ENCODE assay signal across 27 cellular contexts in the genomic region with DNA sequence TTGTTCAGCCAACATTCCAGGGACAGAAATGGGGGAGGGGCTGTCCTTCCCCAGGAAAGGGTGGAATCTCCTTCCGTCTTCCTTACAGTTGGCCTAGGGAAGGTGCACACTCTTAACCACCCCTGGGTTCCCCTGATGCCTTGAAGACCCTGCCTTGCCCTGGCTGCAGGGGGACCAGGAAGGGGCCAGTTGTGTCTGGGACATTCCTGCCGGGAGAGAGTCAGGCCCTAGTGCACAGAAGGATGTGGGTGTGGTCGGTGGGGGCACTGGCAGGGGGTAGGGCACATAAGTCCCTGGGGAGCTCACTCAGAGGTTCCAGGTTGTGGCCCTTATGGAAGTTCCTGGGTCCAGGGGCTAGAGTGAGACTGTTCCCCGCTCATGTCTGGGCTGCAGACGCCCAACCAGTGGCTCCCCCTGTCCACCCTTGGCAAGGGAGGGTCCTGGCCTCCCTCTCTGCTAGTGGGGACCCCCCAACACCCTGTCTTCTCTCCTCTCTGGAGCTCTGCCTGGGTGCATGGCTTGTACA. TPM values are rescaled to one million over a fixed set of nuclear protein-coding genes. Genes with fewer than 3 reads are reported as not detected.
A peak's percentile ranks its signal among the peaks of the same experiment; 100 is the strongest.
DNase-seq lines count a peak whose midpoint lies in the region; ATAC-seq, FAIRE-seq and TF ChIP-seq lines count a peak whose summit lies in the region.
"Had no signal": no experiment of that assay in that cellular context is flagged by ENCODE, and none has a peak within 500 bp of the region (broad histone marks: within the 10 kb centered on the region; RNA-seq: fewer than 3 reads in every experiment).

No MANE protein-coding gene starts in this region.

- H3K4me1 Mint-ChIP-seq in activated CD4-positive, alpha-beta T cell treated with anti-CD3 and anti-CD28 coated beads, Interleukin-2, amount 10 ng/mL, durations not matched to agents 7 days and 5 days, result peaks cover 35% of the 10 kb centered on the region
- H3K4me1 Mint-ChIP-seq in activated naive CD8-positive, alpha-beta T cell (ENCODE audit: low read depth), result peaks cover 14% of the 10 kb centered on the region

- no peak for DNase-seq in activated CD4-positive, alpha-beta T cell treated with anti-CD3 and anti-CD28 coated beads, Interleukin-2, amount 10 ng/mL, durations not matched to agents 7 days and 5 days
- DNase-seq in activated CD4-positive, alpha-beta T cell treated with anti-CD3 and anti-CD28 coated beads, Interleukin-2, amount 50 U/mL, for 4 hours, result no peak
- DNase-seq in GM12892 (ENCODE audit: insufficient read length) (no peak), mucosa of descending colon (peak in 2 of 3 donors; percentile 25 to 32), AML-193 (lab: John Stamatoyannopoulos, UW) (no peak), NCI-H2081 treated with DMSO at 0.1 percent for 48 hours (lab: John Stamatoyannopoulos, UW) (no peak)
- no peak for DNase-seq in activated CD4-positive, CD25-positive, alpha-beta regulatory T cell (lab: John Stamatoyannopoulos, UW)
- DNase-seq: activated gamma-delta T cell; central memory CD4-positive, alpha-beta T cell; heart left ventricle; midbrain; NCI-H1092; NCI-H2029 treated with DMSO at 0.1 percent for 48 hours; NCI-H510A treated with DMSO at 0.1 percent for 48 hours; nephron progenitor cell; NK-92 treated with Interleukin-12 subunit alpha and Interleukin-12 subunit beta, amount 100 ng/mL, for 24 hours; SIG-M5; stimulated activated CD8-positive, alpha-beta memory T cell treated with anti-CD3 and anti-CD28 coated beads, Interleukin-4, amount 100 ng/mL, for 48 hours had no signal

- intact Hi-C loops in mucosa of descending colon (cut with DNase I, micrococcal nuclease), result no loop called here

- peaks cover 18% of the 10 kb centered on the region for H3K4me1 ChIP-seq in mucosa of descending colon (ENCODE audit: low read depth)
- H3K4me1 ChIP-seq: ascending aorta, sigmoid colon had no signal

- CTCF ChIA-PET in activated CD4-positive, alpha-beta T cell treated with anti-CD3 and anti-CD28 coated beads, Interleukin-2, amount 10 ng/mL, durations not matched to agents 7 days and 5 days (lab: Charles Lee), result interaction anchor here (1.3 to 1.5 kb wide), 2 partner anchors 48 to 52 kb away, joined by 3 to 5 read pairs; no protein-coding TSS in a partner anchor

- POLR2A ChIA-PET in activated CD4-positive, alpha-beta T cell treated with anti-CD3 and anti-CD28 coated beads, Interleukin-2, amount 10 ng/mL, durations not matched to agents 7 days and 5 days (lab: Charles Lee), result no interaction called here

- H3K4me3 ChIP-seq in mucosa of descending colon, result no peak overlapping the region
- H3K4me3 ChIP-seq: A549, ascending aorta, BLaER1, heart left ventricle, sigmoid colon had no signal

- no peaks in the 10 kb centered on the region for H3K36me3 ChIP-seq in mucosa of descending colon (ENCODE audit: low read depth)
- H3K36me3 ChIP-seq: ascending aorta, BLaER1, heart left ventricle, sigmoid colon had no signal

- peak overlapping the region; percentile 15 for H3K27ac Mint-ChIP-seq in activated CD4-positive, alpha-beta T cell treated with anti-CD3 and anti-CD28 coated beads, Interleukin-2, amount 10 ng/mL, durations not matched to agents 7 days and 5 days
- peak overlapping the region; percentile 28 for H3K27ac Mint-ChIP-seq in activated naive CD8-positive, alpha-beta T cell
- H3K27ac Mint-ChIP-seq: nephron progenitor cell had no signal

- H3K36me3 Mint-ChIP-seq in activated CD4-positive, alpha-beta T cell treated with anti-CD3 and anti-CD28 coated beads, Interleukin-2, amount 10 ng/mL, durations not matched to agents 7 days and 5 days (ENCODE audit: low read depth), result no peaks in the 10 kb centered on the region
- no peaks in the 10 kb centered on the region for H3K36me3 Mint-ChIP-seq in activated naive CD8-positive, alpha-beta T cell

- FAIRE-seq in GM12892 (lab: Jason Lieb, UNC), result peak; percentile 70
- FAIRE-seq: A549, H1 had no signal

- no peak for TF ChIP-seq POLR2A in GM12892 (IDR thresholded peaks at IDR 0.05; ENCODE audit: low read depth, low read length)

- H3K27me3 Mint-ChIP-seq in activated CD4-positive, alpha-beta T cell treated with anti-CD3 and anti-CD28 coated beads, Interleukin-2, amount 10 ng/mL, durations not matched to agents 7 days and 5 days, result no peaks in the 10 kb centered on the region
- H3K27me3 Mint-ChIP-seq in activated naive CD8-positive, alpha-beta T cell, result peaks cover 1% of the 10 kb centered on the region

- no peak for ATAC-seq in mucosa of descending colon
- ATAC-seq: A549, heart left ventricle, left lobe of liver had no signal

- H3K9me3 ChIP-seq in mucosa of descending colon, result no peaks in the 10 kb centered on the region
- H3K9me3 ChIP-seq: A549, ascending aorta, BLaER1, heart left ventricle, sigmoid colon had no signal

- no peak overlapping the region for H3K4me3 Mint-ChIP-seq in activated CD4-positive, alpha-beta T cell treated with anti-CD3 and anti-CD28 coated beads, Interleukin-2, amount 10 ng/mL, durations not matched to agents 7 days and 5 days
- no peak overlapping the region for H3K4me3 Mint-ChIP-seq in activated naive CD8-positive, alpha-beta T cell
- H3K4me3 Mint-ChIP-seq: nephron progenitor cell had no signal

- TF ChIP-seq CTCF in mucosa of descending colon (IDR thresholded peaks at IDR 0.05), result no peak

- no peaks in the 10 kb centered on the region for H3K9me3 Mint-ChIP-seq in activated CD4-positive, alpha-beta T cell treated with anti-CD3 and anti-CD28 coated beads, Interleukin-2, amount 10 ng/mL, durations not matched to agents 7 days and 5 days
- no peaks in the 10 kb centered on the region for H3K9me3 Mint-ChIP-seq in activated naive CD8-positive, alpha-beta T cell (ENCODE audit: low read depth)
- H3K9me3 Mint-ChIP-seq: nephron progenitor cell had no signal

RNA-seq across cellular contexts. Expression of a gene that starts 2.1 kb away (rescaled TPM):
- total RNA-seq in activated CD4-positive, alpha-beta T cell treated with anti-CD3 and anti-CD28 coated beads, Interleukin-2, amount 10 ng/mL, durations not matched to agents 7 days and 5 days, result not detected
- not detected for polyA plus RNA-seq in GM12892 (2012; ENCODE audit: missing spikeins)
- total RNA-seq in mucosa of descending colon, result 10 to 100 TPM in 1 of 3 donors, 1 to 10 TPM in 1, under 1 TPM in 1; 0.92 to 23.6 (median 2.5) TPM
- total RNA-seq: ascending aorta, dermis microvascular lymphatic vessel endothelial cell, fibroblast of villous mesenchyme, H1 had no signal
- polyA plus RNA-seq: A549, H1 had no signal

RNA-seq across cellular contexts. Expression of a gene that starts 26.8 kb away (rescaled TPM):
- total RNA-seq in activated CD4-positive, alpha-beta T cell treated with anti-CD3 and anti-CD28 coated beads, Interleukin-2, amount 10 ng/mL, durations not matched to agents 7 days and 5 days, result 1 to 10 TPM; 8.7 to 8.8 TPM
- polyA plus RNA-seq in GM12892 (2012; ENCODE audit: missing spikeins), result 21.6 TPM
- total RNA-seq in mucosa of descending colon, result 10 to 100 TPM in 2 of 3 donors, 1 to 10 TPM in 1; 8.4 to 49.5 (median 23.6) TPM

RNA-seq across cellular contexts. Expression of a gene that starts 58.7 kb away (rescaled TPM):
- total RNA-seq in activated CD4-positive, alpha-beta T cell treated with anti-CD3 and anti-CD28 coated beads, Interleukin-2, amount 10 ng/mL, durations not matched to agents 7 days and 5 days, result 100 to 1,000 TPM; 111 to 144 TPM
- 69.7 TPM for polyA plus RNA-seq in GM12892 (2012; ENCODE audit: missing spikeins)
- 10 to 100 TPM; 23.1 to 30.6 (median 24.1) TPM for total RNA-seq in mucosa of descending colon

Comparison
In these comparisons a context has a peak if more than half of its experiments do, and no peak if none do; other contexts are left out.
1. DNase-seq: peak in mucosa of descending colon (2 of 3); none in activated CD4-positive, alpha-beta T cell treated with anti-CD3 and anti-CD28 coated beads, Interleukin-2, amount 10 ng/mL, durations not matched to agents 7 days and 5 days (single experiment), activated CD4-positive, alpha-beta T cell treated with anti-CD3 and anti-CD28 coated beads, Interleukin-2, amount 50 U/mL, for 4 hours (0 of 2), GM12892 (single experiment), AML-193 (0 of 2), NCI-H2081 treated with DMSO at 0.1 percent for 48 hours (single experiment) and activated CD4-positive, CD25-positive, alpha-beta regulatory T cell (0 of 4).